In genomic region chr13:109881961-109882558, GRCh38 we compare ENCODE assay signal across 20 cellular contexts.
A peak's percentile ranks its signal among the peaks of the same experiment; 100 is the strongest.
DNase-seq lines count a peak whose midpoint lies in the region; FAIRE-seq and TF ChIP-seq lines count a peak whose summit lies in the region.
"Had no signal": no experiment of that assay in that cellular context is flagged by ENCODE, and none has a peak within 500 bp of the region (broad histone marks: within the 10 kb centered on the region; RNA-seq: fewer than 3 reads in every experiment).

No MANE protein-coding gene starts in this region.

- H2BK5ac ChIP-seq in mesendoderm (ENCODE audit: low read length), result no peak overlapping the region

- DNase-seq in mammary epithelial cell (no peak), breast epithelium (ENCODE audit: low spot score in 2 of 2) (no peak), foreskin melanocyte (peak; percentile 53), mesendoderm (peak; percentile 27), HTR-8/SVneo (ENCODE audit: insufficient read length, low spot score) (no peak), NCI-H82 treated with DMSO at 0.1 percent for 48 hours (lab: John Stamatoyannopoulos, UW; ENCODE audit: unreplicated experiment) (no peak), esophagus squamous epithelium (lab: John Stamatoyannopoulos, UW) (no peak)
- DNase-seq: C1 segment of cervical spinal cord; Calu3; CD4-positive, alpha-beta memory T cell; COR-L47; DMS53; DMS79 treated with DMSO at 0.1 percent for 48 hours; GF-D8; GM23248; H9 had no signal

- no peak overlapping the region for H2AK5ac ChIP-seq in mesendoderm (ENCODE audit: low read length)

- H2AFZ ChIP-seq in mammary epithelial cell (ENCODE audit: low read depth, low read length), result peak overlapping the region; percentile 42
- H2AFZ ChIP-seq: GM23248 had no signal

- no peak overlapping the region for H3K18ac ChIP-seq in mesendoderm (ENCODE audit: low read length)

- WGBS in mammary epithelial cell (ENCODE audit: low coverage, missing lambda C conversion rate), result 69% methylated on average over 12 of the region's 14 CpGs
- no CpG with 5 or more reads among the region's 14 CpGs for WGBS in mesendoderm (ENCODE audit: extremely low coverage, insufficient coverage, low lambda C conversion rate)
- whole genome bisulfite sequencing in esophagus squamous epithelium, 2 donors, result 83 to 95% methylated on average over 7 to 8 of the region's 14 CpGs

- H4K5ac ChIP-seq in mesendoderm (ENCODE audit: low read length), result no peak overlapping the region

- TF ChIP-seq POLR2A in breast epithelium (IDR thresholded peaks at IDR 0.05), result no peak
- no peak for TF ChIP-seq POLR2A in esophagus squamous epithelium (IDR thresholded peaks at IDR 0.05)

- H3K4me1 ChIP-seq in mammary epithelial cell (ENCODE audit: insufficient read depth, low read length), result no peaks in the 10 kb centered on the region
- no peaks in the 10 kb centered on the region for H3K4me1 ChIP-seq in breast epithelium
- H3K4me1 ChIP-seq in mesendoderm (ENCODE audit: control insufficient read depth, low read depth, low read length), result no peaks in the 10 kb centered on the region
- H3K4me1 ChIP-seq in esophagus squamous epithelium, result no peaks in the 10 kb centered on the region

- no peaks in the 10 kb centered on the region for H4K20me1 ChIP-seq in mammary epithelial cell (ENCODE audit: insufficient read depth, low read length)

- no peak overlapping the region for H3K9ac ChIP-seq in mammary epithelial cell (ENCODE audit: insufficient read depth, low read length)
- H3K9ac ChIP-seq in mesendoderm (ENCODE audit: low read length), result no peak overlapping the region
- H3K9ac ChIP-seq: GM23248 had no signal

- no peaks in the 10 kb centered on the region for H3K79me2 ChIP-seq in mammary epithelial cell (ENCODE audit: insufficient read depth, low read length)
- no peaks in the 10 kb centered on the region for H3K79me2 ChIP-seq in mesendoderm (ENCODE audit: control insufficient read depth, insufficient read depth, low read length)

- in situ Hi-C loops in mammary epithelial cell (cut with MboI; ENCODE audit: low sequenced_read_pairs in 2 of 2), result no loop called here

- H3K27ac ChIP-seq in mammary epithelial cell (ENCODE audit: insufficient read depth, low read depth, low read length), result no peak overlapping the region
- H3K27ac ChIP-seq in breast epithelium, result no peak overlapping the region
- no peak overlapping the region for H3K27ac ChIP-seq in mesendoderm (ENCODE audit: low read depth, low read length)
- H3K27ac ChIP-seq in esophagus squamous epithelium, result no peak overlapping the region
- H3K27ac ChIP-seq: 22Rv1, GM23248 had no signal

- no peak for FAIRE-seq in HTR-8/SVneo (lab: Jason Lieb, UNC)
- FAIRE-seq: A204.1, GM12891, GM18507 had no signal

- no peak for TF ChIP-seq CTCF in mammary epithelial cell (conservative IDR thresholded peaks at IDR 0.05 in 1 of 2, IDR thresholded peaks at IDR 0.05 in 1 of 2; ENCODE audit: extremely low read depth in 1 of 2, insufficient read depth in 1 of 2, low read depth in 1 of 2, low read length in 2 of 2)
- TF ChIP-seq CTCF in breast epithelium (IDR thresholded peaks at IDR 0.05), result no peak
- TF ChIP-seq CTCF in esophagus squamous epithelium (IDR thresholded peaks at IDR 0.05), result no peak

- H3K56ac ChIP-seq in mesendoderm (ENCODE audit: low read length), result no peak overlapping the region

- no peak overlapping the region for H3K23ac ChIP-seq in mesendoderm (ENCODE audit: low read length)

- H3K9me3 ChIP-seq in mammary epithelial cell (replicated peaks; ENCODE audit: insufficient read depth, low read length) (no peaks in the 10 kb centered on the region), breast epithelium (no peaks in the 10 kb centered on the region), esophagus squamous epithelium (no peaks in the 10 kb centered on the region)

- no peak overlapping the region for H3K4me3 ChIP-seq in mammary epithelial cell (replicated peaks in 1 of 3; ENCODE audit: insufficient read depth in 1 of 3, low read depth in 2 of 3, low read length in 3 of 3)
- no peak overlapping the region for H3K4me3 ChIP-seq in breast epithelium
- H3K4me3 ChIP-seq in mesendoderm (ENCODE audit: low read length), result no peak overlapping the region
- H3K4me3 ChIP-seq in esophagus squamous epithelium, result no peak overlapping the region
- H3K4me3 ChIP-seq: GM23248 had no signal

- dilution Hi-C loops in mammary epithelial cell (cut with HindIII; ENCODE audit: low sequenced_read_pairs), result no loop called here

- H3K4ac ChIP-seq in mesendoderm (ENCODE audit: low read depth, low read length), result no peak overlapping the region

- BruUV-seq in mammary epithelial cell (replicated peaks; lab: Mats Ljungman, UMichigan), result no TSS peak

- H3K36me3 ChIP-seq in mammary epithelial cell (ENCODE audit: insufficient read depth, low read length) (no peaks in the 10 kb centered on the region), breast epithelium (no peaks in the 10 kb centered on the region), mesendoderm (ENCODE audit: control insufficient read depth, insufficient read depth, low read length) (no peaks in the 10 kb centered on the region), esophagus squamous epithelium (no peaks in the 10 kb centered on the region)

- no peak overlapping the region for H4K8ac ChIP-seq in mesendoderm (ENCODE audit: low read depth, low read length)

- intact Hi-C loops in mammary epithelial cell (cut with micrococcal nuclease), result no loop called here
- intact Hi-C loops in breast epithelium (cut with DNase I; ENCODE audit: low total_unique reads), result no loop called here
- intact Hi-C loops in esophagus squamous epithelium (cut with DNase I), result no loop called here

- no peak overlapping the region for H2BK15ac ChIP-seq in mesendoderm (replicated peaks; ENCODE audit: low read depth)

- H3K79me1 ChIP-seq in mesendoderm (ENCODE audit: low read length), result no peaks in the 10 kb centered on the region

- CTCF ChIA-PET in mammary epithelial cell (lab: Charles Lee; ENCODE audit: low non-redundant PET), result no interaction called here

- H2BK120ac ChIP-seq in mesendoderm (ENCODE audit: low read depth, low read length), result no peak overlapping the region

- H3K27me3 ChIP-seq in mammary epithelial cell (ENCODE audit: insufficient read depth, low read length) (no peaks in the 10 kb centered on the region), breast epithelium (no peaks in the 10 kb centered on the region), mesendoderm (ENCODE audit: insufficient read depth, low read length, poor library complexity) (no peaks in the 10 kb centered on the region), esophagus squamous epithelium (peaks cover 0 to 5% (median 0%) of the 10 kb centered on the region in 4 donors)

- H3K4me2 ChIP-seq in mammary epithelial cell (ENCODE audit: insufficient read depth, low read depth, low read length) (no peak overlapping the region), mesendoderm (ENCODE audit: low read length) (no peak overlapping the region)

Comparison
In these comparisons a context has a peak if more than half of its experiments do, and no peak if none do; other contexts are left out.
1. DNase-seq: peak in foreskin melanocyte (single experiment) and mesendoderm (single experiment); none in mammary epithelial cell (single experiment), breast epithelium (0 of 2), HTR-8/SVneo (single experiment), NCI-H82 treated with DMSO at 0.1 percent for 48 hours (single experiment) and esophagus squamous epithelium (single experiment).